In genomic region chr16:75099738-75100615, GRCh38 we compare ENCODE assay signal across 1 cellular context.
TF ChIP-seq lines count a peak whose summit lies in the region.

No MANE protein-coding gene starts in this region.

TF ChIP-seq in K562, 482 proteins besides CTCF, POLR2A, EP300 and RAD21 (continued from another document):
- no peak for TF ChIP-seq ZNF407 (IDR thresholded peaks at IDR 0.05; ENCODE audit: low read depth)
